Comparison of ENCODE assay signal across 11 cellular contexts in the genomic region with DNA sequence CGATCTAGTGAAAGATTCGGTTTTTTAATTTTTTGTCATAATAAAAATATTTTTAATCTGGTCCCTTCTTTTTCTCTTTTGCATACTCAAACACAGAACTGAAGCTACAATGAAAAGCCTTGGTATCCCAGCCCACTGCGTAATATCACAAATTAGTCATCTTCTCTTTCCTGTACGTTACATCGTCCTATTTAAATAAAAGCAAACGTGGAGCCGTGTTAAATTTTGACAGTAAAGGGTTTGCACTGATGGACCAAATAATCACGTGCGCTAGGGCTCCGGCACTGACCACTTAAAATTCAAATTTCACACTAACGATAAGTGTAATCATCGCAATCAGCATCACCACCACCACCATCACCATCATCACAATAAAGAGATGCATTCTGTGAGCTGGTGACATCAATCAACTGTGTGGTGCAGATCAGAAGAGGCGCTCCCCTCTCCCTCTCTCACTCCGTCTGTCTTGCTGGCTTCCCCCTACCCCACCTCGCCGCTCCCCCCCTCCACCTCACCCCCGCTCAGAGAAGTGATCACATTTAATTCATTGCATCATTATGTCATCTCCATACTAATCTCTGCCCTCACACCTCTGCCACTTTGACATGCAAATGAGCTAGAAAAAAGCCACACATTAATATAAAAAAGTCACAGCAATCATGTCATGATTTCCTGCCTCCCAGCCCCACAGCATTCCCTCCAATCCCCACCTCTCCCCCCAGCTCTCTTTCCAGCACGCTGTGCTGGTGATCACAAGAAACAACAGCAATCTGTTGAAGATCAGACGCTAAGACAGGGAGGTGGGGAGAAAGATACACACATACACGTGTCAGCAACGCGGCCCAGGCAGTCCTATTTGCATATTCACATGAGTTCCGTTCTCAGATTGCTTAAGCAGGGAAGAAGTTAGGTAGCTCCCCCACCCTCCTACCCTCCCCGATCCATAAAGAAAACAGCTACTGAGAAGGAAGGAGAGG.
DNase-seq lines count a peak whose midpoint lies in the region; ATAC-seq and TF ChIP-seq lines count a peak whose summit lies in the region.
"Had no signal": no experiment of that assay in that cellular context is flagged by ENCODE, and none has a peak within 500 bp of the region (broad histone marks: within the 10 kb centered on the region; RNA-seq: fewer than 3 reads in every experiment).

No MANE protein-coding gene starts in this region.

- H3K4me2 ChIP-seq in Loucy (ENCODE audit: low read depth, low read length, poor library complexity, severe bottlenecking) (peak overlapping the region; percentile 73), neural progenitor cell (peak overlapping the region; percentile 85)

- H3K9me3 ChIP-seq in Loucy (ENCODE audit: insufficient read depth, low read depth, low read length) (no peaks in the 10 kb centered on the region), neural progenitor cell (ENCODE audit: low read depth) (no peaks in the 10 kb centered on the region)

- no peaks in the 10 kb centered on the region for H3K9me2 ChIP-seq in Loucy (replicated peaks; ENCODE audit: low read depth, low read length)

- intact Hi-C loops in dorsolateral prefrontal cortex (cut with DNase I), result no loop called here

- H3K4me3 ChIP-seq in Loucy (ENCODE audit: low read length, poor library complexity, severe bottlenecking) (peak overlapping the region; percentile 67), dorsolateral prefrontal cortex (peak overlapping the region in 52 of 59 donors; percentile 1 to 55 (median 34)), neural progenitor cell (peak overlapping the region; percentile 44)

- no peaks in the 10 kb centered on the region for H3K27me3 ChIP-seq in Loucy (ENCODE audit: insufficient read depth, low read length, poor library complexity, severe bottlenecking)
- peaks cover 0 to 63% (median 34%) of the 10 kb centered on the region in 45 donors for H3K27me3 ChIP-seq in dorsolateral prefrontal cortex
- no peaks in the 10 kb centered on the region for H3K27me3 ChIP-seq in neural progenitor cell

- H3K27ac ChIP-seq in dorsolateral prefrontal cortex, result peak overlapping the region in 13 of 59 donors; percentile 10 to 78 (median 38)
- no peak overlapping the region for H3K27ac ChIP-seq in neural progenitor cell
- H3K27ac ChIP-seq: 22Rv1 had no signal

- H3K27me3 Mint-ChIP-seq in neural progenitor cell (ENCODE audit: insufficient read depth, low read depth), result peaks cover 4% of the 10 kb centered on the region

- H3K36me3 ChIP-seq in Loucy (ENCODE audit: insufficient read depth, low read length), result no peaks in the 10 kb centered on the region
- no peaks in the 10 kb centered on the region for H3K36me3 ChIP-seq in neural progenitor cell

- H3K79me2 ChIP-seq in Loucy (ENCODE audit: insufficient read depth, low read length), result no peaks in the 10 kb centered on the region
- H3K79me2 ChIP-seq in neural progenitor cell (ENCODE audit: low read depth), result no peaks in the 10 kb centered on the region

- H3K4me1 ChIP-seq in Loucy (ENCODE audit: insufficient read depth, low read length, poor library complexity, severe bottlenecking) (peaks cover 11% of the 10 kb centered on the region), neural progenitor cell (peaks cover 33% of the 10 kb centered on the region)

- H3K27ac Mint-ChIP-seq in neural progenitor cell, result peak overlapping the region; percentile 76
- H3K27ac Mint-ChIP-seq: T-cell had no signal

- ATAC-seq in HG02678 (IDR thresholded peaks at IDR 0.05; ENCODE audit: unreplicated experiment), result no peak

- peaks cover 69% of the 10 kb centered on the region for H3K4me1 Mint-ChIP-seq in neural progenitor cell

- H3K9ac ChIP-seq in Loucy (ENCODE audit: low read depth, low read length, poor library complexity, severe bottlenecking) (peak overlapping the region; percentile 23), neural progenitor cell (no peak overlapping the region)

- H3K36me3 Mint-ChIP-seq in neural progenitor cell, result no peaks in the 10 kb centered on the region
- H3K36me3 Mint-ChIP-seq: T-cell had no signal

- TF ChIP-seq CTCF in Loucy (conservative IDR thresholded peaks at IDR 0.05; ENCODE audit: low read length) (no peak), dorsolateral prefrontal cortex (IDR thresholded peaks at IDR 0.05 in 54 of 56, conservative IDR thresholded peaks at IDR 0.05 in 2 of 56; ENCODE audit: low read depth in 1 of 56, partially characterized antibody in 56 of 56) (no peak), neural progenitor cell (IDR thresholded peaks at IDR 0.05) (no peak)

- H3F3A ChIP-seq in Loucy (ENCODE audit: low read depth) (no peaks in the 10 kb centered on the region), neural progenitor cell (ENCODE audit: low read depth) (peaks cover 8% of the 10 kb centered on the region)

- peak overlapping the region; percentile 97 for H2AFZ ChIP-seq in Loucy (ENCODE audit: low read length)
- H2AFZ ChIP-seq in neural progenitor cell (replicated peaks), result peak overlapping the region; percentile 93

- H4K20me1 ChIP-seq in Loucy (ENCODE audit: insufficient read depth, low read length, poor library complexity, severe bottlenecking) (no peaks in the 10 kb centered on the region), neural progenitor cell (ENCODE audit: low read depth) (no peaks in the 10 kb centered on the region)

- DNase-seq in DMS 273 (lab: John Stamatoyannopoulos, UW; ENCODE audit: unreplicated experiment), result peak; percentile 43
- DNase-seq in DMS 273 treated with DMSO at 0.1 percent for 48 hours (lab: John Stamatoyannopoulos, UW), result no peak
- DNase-seq in dorsolateral prefrontal cortex, result no peak
- DNase-seq in neural progenitor cell (ENCODE audit: low spot score), result peak; percentile 62
- DNase-seq in HuH-7.5 (ENCODE audit: low spot score), result no peak
- no peak for DNase-seq in activated CD4-positive, CD25-positive, alpha-beta regulatory T cell (lab: John Stamatoyannopoulos, UW)
- DNase-seq: activated naive CD4-positive, alpha-beta T cell; T-cell had no signal

- H3K4me3 Mint-ChIP-seq in neural progenitor cell, result peak overlapping the region; percentile 83

- no peaks in the 10 kb centered on the region for H3K9me3 Mint-ChIP-seq in neural progenitor cell
- H3K9me3 Mint-ChIP-seq: T-cell had no signal

Comparison
In these comparisons a context has a peak if more than half of its experiments do, and no peak if none do; other contexts are left out.
1. DNase-seq: peak in DMS 273 (single experiment) and neural progenitor cell (single experiment); none in DMS 273 treated with DMSO at 0.1 percent for 48 hours (single experiment), dorsolateral prefrontal cortex (0 of 10), HuH-7.5 (single experiment) and activated CD4-positive, CD25-positive, alpha-beta regulatory T cell (0 of 4).
2. Peak in every context shown above with its lines, with median percentiles within 50 percentile points of each other: H3K4me3 ChIP-seq.